ENCODE assay signal across 1 cellular context in the genomic region with DNA sequence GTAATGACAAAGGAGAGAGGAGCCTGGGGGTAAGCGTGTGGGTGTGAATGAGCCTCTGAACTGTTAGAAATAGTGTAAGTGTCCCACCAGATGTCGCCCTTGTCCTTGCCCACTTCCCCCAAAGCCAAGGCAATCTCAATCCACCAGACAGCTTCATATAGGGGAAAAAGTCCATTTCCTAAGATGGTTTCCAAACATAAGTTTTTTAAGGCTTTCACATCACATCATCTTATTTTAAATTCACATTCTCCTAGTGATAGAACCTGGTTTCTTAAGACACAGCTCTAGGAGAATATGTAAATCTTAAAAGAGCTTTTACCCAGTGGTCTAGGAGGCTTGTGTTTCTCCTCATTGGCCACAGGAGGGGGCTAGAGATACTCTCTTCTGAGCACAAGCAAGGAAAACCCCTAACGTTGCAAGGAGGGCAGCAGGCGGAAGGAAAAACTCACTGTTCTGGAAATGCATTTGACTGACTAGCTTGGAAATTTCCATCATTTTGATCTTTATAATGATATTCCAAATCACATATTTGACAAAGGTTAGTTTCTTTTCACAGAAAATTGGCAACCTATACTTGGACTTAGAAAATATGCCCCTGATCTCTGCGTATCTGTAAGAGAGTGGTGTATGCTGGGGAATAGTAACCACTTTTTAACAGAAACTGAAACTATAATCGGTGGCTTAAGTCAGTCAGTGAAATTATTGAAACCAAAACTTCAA.
TF ChIP-seq lines count a peak whose summit lies in the region.

No MANE protein-coding gene starts in this region.

TF ChIP-seq in HEK293, 187 proteins besides CTCF, POLR2A, EP300 and RAD21 (continued from another document):
- TF ChIP-seq, protein P1, sequence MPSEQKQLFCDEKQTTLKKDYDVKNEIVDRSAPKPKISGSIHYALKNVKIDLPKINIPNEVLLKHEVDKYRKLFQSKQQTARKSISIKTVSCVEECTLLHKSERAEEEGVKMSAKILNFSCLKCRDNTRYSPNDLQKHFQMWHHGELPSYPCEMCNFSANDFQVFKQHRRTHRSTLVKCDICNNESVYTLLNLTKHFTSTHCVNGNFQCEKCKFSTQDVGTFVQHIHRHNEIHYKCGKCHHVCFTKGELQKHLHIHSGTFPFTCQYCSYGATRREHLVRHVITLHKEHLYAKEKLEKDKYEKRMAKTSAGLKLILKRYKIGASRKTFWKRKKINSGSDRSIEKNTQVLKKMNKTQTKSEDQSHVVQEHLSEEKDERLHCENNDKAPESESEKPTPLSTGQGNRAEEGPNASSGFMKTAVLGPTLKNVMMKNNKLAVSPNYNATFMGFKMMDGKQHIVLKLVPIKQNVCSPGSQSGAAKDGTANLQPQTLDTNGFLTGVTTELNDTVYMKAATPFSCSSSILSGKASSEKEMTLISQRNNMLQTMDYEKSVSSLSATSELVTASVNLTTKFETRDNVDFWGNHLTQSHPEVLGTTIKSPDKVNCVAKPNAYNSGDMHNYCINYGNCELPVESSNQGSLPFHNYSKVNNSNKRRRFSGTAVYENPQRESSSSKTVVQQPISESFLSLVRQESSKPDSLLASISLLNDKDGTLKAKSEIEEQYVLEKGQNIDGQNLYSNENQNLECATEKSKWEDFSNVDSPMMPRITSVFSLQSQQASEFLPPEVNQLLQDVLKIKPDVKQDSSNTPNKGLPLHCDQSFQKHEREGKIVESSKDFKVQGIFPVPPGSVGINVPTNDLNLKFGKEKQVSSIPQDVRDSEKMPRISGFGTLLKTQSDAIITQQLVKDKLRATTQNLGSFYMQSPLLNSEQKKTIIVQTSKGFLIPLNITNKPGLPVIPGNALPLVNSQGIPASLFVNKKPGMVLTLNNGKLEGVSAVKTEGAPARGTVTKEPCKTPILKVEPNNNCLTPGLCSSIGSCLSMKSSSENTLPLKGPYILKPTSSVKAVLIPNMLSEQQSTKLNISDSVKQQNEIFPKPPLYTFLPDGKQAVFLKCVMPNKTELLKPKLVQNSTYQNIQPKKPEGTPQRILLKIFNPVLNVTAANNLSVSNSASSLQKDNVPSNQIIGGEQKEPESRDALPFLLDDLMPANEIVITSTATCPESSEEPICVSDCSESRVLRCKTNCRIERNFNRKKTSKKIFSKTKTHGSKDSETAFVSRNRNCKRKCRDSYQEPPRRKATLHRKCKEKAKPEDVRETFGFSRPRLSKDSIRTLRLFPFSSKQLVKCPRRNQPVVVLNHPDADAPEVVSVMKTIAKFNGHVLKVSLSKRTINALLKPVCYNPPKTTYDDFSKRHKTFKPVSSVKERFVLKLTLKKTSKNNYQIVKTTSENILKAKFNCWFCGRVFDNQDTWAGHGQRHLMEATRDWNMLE (tag by site-specific recombination; conservative IDR thresholded peaks at IDR 0.05; ENCODE audit: low read depth) = 0 out of 2 replicates have a peak, but pooled peaks have one; percentile 31
- no peak for TF ChIP-seq ZNF37A (tag by site-specific recombination; IDR thresholded peaks at IDR 0.05)
- 0 out of 2 replicates have a peak, but pooled peaks have one; percentile 43 for TF ChIP-seq ZNF2 (tag by site-specific recombination; IDR thresholded peaks at IDR 0.05)
- TF ChIP-seq, protein P2, sequence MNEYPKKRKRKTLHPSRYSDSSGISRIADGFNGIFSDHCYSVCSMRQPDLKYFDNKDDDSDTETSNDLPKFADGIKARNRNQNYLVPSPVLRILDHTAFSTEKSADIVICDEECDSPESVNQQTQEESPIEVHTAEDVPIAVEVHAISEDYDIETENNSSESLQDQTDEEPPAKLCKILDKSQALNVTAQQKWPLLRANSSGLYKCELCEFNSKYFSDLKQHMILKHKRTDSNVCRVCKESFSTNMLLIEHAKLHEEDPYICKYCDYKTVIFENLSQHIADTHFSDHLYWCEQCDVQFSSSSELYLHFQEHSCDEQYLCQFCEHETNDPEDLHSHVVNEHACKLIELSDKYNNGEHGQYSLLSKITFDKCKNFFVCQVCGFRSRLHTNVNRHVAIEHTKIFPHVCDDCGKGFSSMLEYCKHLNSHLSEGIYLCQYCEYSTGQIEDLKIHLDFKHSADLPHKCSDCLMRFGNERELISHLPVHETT (tag by site-specific recombination; IDR thresholded peaks at IDR 0.05) = no peak
- peak; percentile 86 for TF ChIP-seq PRDM1 (tag by site-specific recombination; IDR thresholded peaks at IDR 0.05)
- TF ChIP-seq ZNF660 (tag by site-specific recombination; IDR thresholded peaks at IDR 0.05) = peak; percentile 63; the same call in 1 of the 2 replicates
- TF ChIP-seq SP7 (tag by site-specific recombination; IDR thresholded peaks at IDR 0.05) = peak; percentile 37; the same call in 1 of the 2 replicates
- TF ChIP-seq ZNF394 (tag by site-specific recombination; IDR thresholded peaks at IDR 0.05; ENCODE audit: borderline replicate concordance) = peak; percentile 43; the same call in 1 of the 2 replicates
- TF ChIP-seq, protein P3, sequence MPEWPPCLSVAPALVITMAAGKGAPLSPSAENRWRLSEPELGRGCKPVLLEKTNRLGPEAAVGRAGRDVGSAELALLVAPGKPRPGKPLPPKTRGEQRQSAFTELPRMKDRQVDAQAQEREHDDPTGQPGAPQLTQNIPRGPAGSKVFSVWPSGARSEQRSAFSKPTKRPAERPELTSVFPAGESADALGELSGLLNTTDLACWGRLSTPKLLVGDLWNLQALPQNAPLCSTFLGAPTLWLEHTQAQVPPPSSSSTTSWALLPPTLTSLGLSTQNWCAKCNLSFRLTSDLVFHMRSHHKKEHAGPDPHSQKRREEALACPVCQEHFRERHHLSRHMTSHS (tag by site-specific recombination; IDR thresholded peaks at IDR 0.05) = no peak
- TF ChIP-seq ZNF654 (tag by site-specific recombination; IDR thresholded peaks at IDR 0.05; ENCODE audit: low read depth) = peak; percentile 96
- 0 out of 2 replicates have a peak, but pooled peaks have one; percentile 42 for TF ChIP-seq ZEB2 (tag by site-specific recombination; IDR thresholded peaks at IDR 0.05)
- TF ChIP-seq, protein P4, sequence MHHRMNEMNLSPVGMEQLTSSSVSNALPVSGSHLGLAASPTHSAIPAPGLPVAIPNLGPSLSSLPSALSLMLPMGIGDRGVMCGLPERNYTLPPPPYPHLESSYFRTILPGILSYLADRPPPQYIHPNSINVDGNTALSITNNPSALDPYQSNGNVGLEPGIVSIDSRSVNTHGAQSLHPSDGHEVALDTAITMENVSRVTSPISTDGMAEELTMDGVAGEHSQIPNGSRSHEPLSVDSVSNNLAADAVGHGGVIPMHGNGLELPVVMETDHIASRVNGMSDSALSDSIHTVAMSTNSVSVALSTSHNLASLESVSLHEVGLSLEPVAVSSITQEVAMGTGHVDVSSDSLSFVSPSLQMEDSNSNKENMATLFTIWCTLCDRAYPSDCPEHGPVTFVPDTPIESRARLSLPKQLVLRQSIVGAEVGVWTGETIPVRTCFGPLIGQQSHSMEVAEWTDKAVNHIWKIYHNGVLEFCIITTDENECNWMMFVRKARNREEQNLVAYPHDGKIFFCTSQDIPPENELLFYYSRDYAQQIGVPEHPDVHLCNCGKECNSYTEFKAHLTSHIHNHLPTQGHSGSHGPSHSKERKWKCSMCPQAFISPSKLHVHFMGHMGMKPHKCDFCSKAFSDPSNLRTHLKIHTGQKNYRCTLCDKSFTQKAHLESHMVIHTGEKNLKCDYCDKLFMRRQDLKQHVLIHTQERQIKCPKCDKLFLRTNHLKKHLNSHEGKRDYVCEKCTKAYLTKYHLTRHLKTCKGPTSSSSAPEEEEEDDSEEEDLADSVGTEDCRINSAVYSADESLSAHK (tag by site-specific recombination; IDR thresholded peaks at IDR 0.05) = peak; percentile 41; the same call in 1 of the 2 replicates
- no peak for TF ChIP-seq ZNF776 (tag by site-specific recombination; IDR thresholded peaks at IDR 0.05; ENCODE audit: borderline replicate concordance)
- TF ChIP-seq ZFHX2 (tag by site-specific recombination; conservative IDR thresholded peaks at IDR 0.05) = peak; percentile 68
- TF ChIP-seq ZNF391 (tag by site-specific recombination; IDR thresholded peaks at IDR 0.05; ENCODE audit: borderline replicate concordance, low read depth) = no peak
- TF ChIP-seq ZBTB8A (tag by site-specific recombination; IDR thresholded peaks at IDR 0.05) = peak; percentile 19; the same call in 1 of the 2 replicates
